In genomic region chr5:181218795-181219124, GRCh38 we compare ENCODE assay signal across 9 cellular contexts. TPM values are rescaled to one million over a fixed set of nuclear protein-coding genes. Genes with fewer than 3 reads are reported as not detected.
DNase-seq lines count a peak whose midpoint lies in the region; TF ChIP-seq lines count a peak whose summit lies in the region.
"Had no signal": no experiment of that assay in that cellular context is flagged by ENCODE, and none has a peak within 500 bp of the region (broad histone marks: within the 10 kb centered on the region; RNA-seq: fewer than 3 reads in every experiment).

No MANE protein-coding gene starts in this region.

- H3K36me3 ChIP-seq in OCI-LY1 (ENCODE audit: insufficient read depth, low read length) (no peaks in the 10 kb centered on the region), duodenal mucosa (ENCODE audit: control insufficient read depth in 1 of 2, insufficient read depth in 2 of 2, low read length in 2 of 2) (no peaks in the 10 kb centered on the region), osteoblast (ENCODE audit: insufficient read depth, low read length) (no peaks in the 10 kb centered on the region)

- peak overlapping the region; percentile 68 for H3K4me3 Mint-ChIP-seq in Calu3 (ENCODE audit: low read depth, unreplicated experiment)

- DNase-seq in Calu3 (no peak), osteoblast (ENCODE audit: insufficient read length, low spot score, missing footprints) (peak; percentile 59), SW 1271 (lab: John Stamatoyannopoulos, UW) (no peak), GM19238 (ENCODE audit: insufficient read length, low spot score) (no peak), GM03348 (ENCODE audit: low spot score) (no peak), HuH-7.5 (ENCODE audit: low spot score) (no peak)
- DNase-seq: stimulated activated naive CD4-positive, alpha-beta T cell treated with Interleukin-2 at 50 U/mL for 16 hours had no signal

- no peak for TF ChIP-seq CTCF in Calu3 (IDR thresholded peaks at IDR 0.05; ENCODE audit: unreplicated experiment)
- no peak for TF ChIP-seq CTCF in OCI-LY1 (IDR thresholded peaks at IDR 0.05; ENCODE audit: low read length)
- TF ChIP-seq CTCF in osteoblast (IDR thresholded peaks at IDR 0.05; ENCODE audit: extremely low read depth, low read depth, low read length), result no peak

- H3K4me2 ChIP-seq in OCI-LY1 (ENCODE audit: low read length) (peak overlapping the region; percentile 85), osteoblast (ENCODE audit: insufficient read depth, low read length) (peak overlapping the region; percentile 77)

- H3K27me3 Mint-ChIP-seq in Calu3 (ENCODE audit: unreplicated experiment), result peaks cover 5% of the 10 kb centered on the region

- CTCF ChIA-PET in Calu3 (lab: Charles Lee), result no interaction called here

- H3K9me3 ChIP-seq in OCI-LY1 (ENCODE audit: low read length) (no peaks in the 10 kb centered on the region), duodenal mucosa (ENCODE audit: control insufficient read depth in 1 of 2, low read length in 2 of 2) (no peaks in the 10 kb centered on the region), osteoblast (ENCODE audit: low read depth, low read length) (no peaks in the 10 kb centered on the region)

- H3K36me3 Mint-ChIP-seq in Calu3 (ENCODE audit: insufficient read depth, unreplicated experiment), result peaks cover 64% of the 10 kb centered on the region

- H3K27ac Mint-ChIP-seq in Calu3 (ENCODE audit: unreplicated experiment), result peak overlapping the region; percentile 91

- peak overlapping the region; percentile 68 for H3K27ac ChIP-seq in OCI-LY1 (ENCODE audit: low read depth, low read length, poor library complexity, severe bottlenecking)
- H3K27ac ChIP-seq in duodenal mucosa (ENCODE audit: low read depth, low read length), result no peak overlapping the region
- H3K27ac ChIP-seq in osteoblast (ENCODE audit: low read depth, low read length), result no peak overlapping the region

- H3K9ac ChIP-seq in OCI-LY1 (ENCODE audit: low read length), result peak overlapping the region; percentile 9; the same call in 1 of the 2 replicates
- H3K9ac ChIP-seq in duodenal mucosa (ENCODE audit: low read depth in 1 of 2, low read length in 2 of 2), result no peak overlapping the region

- peak overlapping the region; percentile 64 for H3K4me3 ChIP-seq in OCI-LY1 (ENCODE audit: low read depth, low read length, poor library complexity, severe bottlenecking)
- peak overlapping the region; percentile 66 to 83 for H3K4me3 ChIP-seq in duodenal mucosa (ENCODE audit: low read depth in 1 of 2, low read length in 2 of 2)
- H3K4me3 ChIP-seq in osteoblast (ENCODE audit: insufficient read depth, low read length), result peak overlapping the region; percentile 66

- H3K4me1 ChIP-seq in OCI-LY1 (ENCODE audit: insufficient read depth, low read length, severe bottlenecking), result peaks cover 37% of the 10 kb centered on the region
- H3K4me1 ChIP-seq in duodenal mucosa (ENCODE audit: control insufficient read depth in 1 of 2, insufficient read depth in 2 of 2, low read length in 2 of 2), result peaks cover 17 to 28% of the 10 kb centered on the region in 2 donors
- H3K4me1 ChIP-seq in osteoblast (ENCODE audit: insufficient read depth, low read length), result peaks cover 17% of the 10 kb centered on the region

- H3K27me3 ChIP-seq in OCI-LY1 (ENCODE audit: insufficient read depth, low read length), result no peaks in the 10 kb centered on the region
- H3K27me3 ChIP-seq in duodenal mucosa (ENCODE audit: control insufficient read depth in 1 of 2, insufficient read depth in 2 of 2, low read length in 2 of 2), result peaks cover 4 to 6% of the 10 kb centered on the region in 2 donors
- H3K27me3 ChIP-seq in osteoblast (ENCODE audit: insufficient read depth, low read length), result no peaks in the 10 kb centered on the region

- intact Hi-C loops in Calu3 (cut with micrococcal nuclease; ENCODE audit: unreplicated experiment), result loop anchor here (1.0 kb wide), 1 partner anchor 11 kb away; no protein-coding TSS in a partner anchor

- no peaks in the 10 kb centered on the region for H4K20me1 ChIP-seq in OCI-LY1 (ENCODE audit: insufficient read depth, low read length)
- no peaks in the 10 kb centered on the region for H4K20me1 ChIP-seq in osteoblast (ENCODE audit: insufficient read depth, low read length)

- H3F3A ChIP-seq in OCI-LY1 (ENCODE audit: insufficient read depth, low read length), result 0 out of 2 replicates have a peak, but pooled peaks cover 12% of the 10 kb centered on the region

- H3K9me3 Mint-ChIP-seq in Calu3 (ENCODE audit: low read depth, unreplicated experiment), result no peaks in the 10 kb centered on the region

- peaks cover 49% of the 10 kb centered on the region for H3K4me1 Mint-ChIP-seq in Calu3 (ENCODE audit: low read depth, unreplicated experiment)

- H2AFZ ChIP-seq in OCI-LY1 (ENCODE audit: low read length) (0 out of 2 replicates have a peak overlapping the region, but pooled peaks have one; percentile 72), osteoblast (ENCODE audit: low read length) (peak overlapping the region; percentile 88)

- H3K9me2 ChIP-seq in OCI-LY1 (ENCODE audit: low read depth, low read length), result no peaks in the 10 kb centered on the region

- H3K79me2 ChIP-seq in OCI-LY1 (ENCODE audit: insufficient read depth, low read length) (no peaks in the 10 kb centered on the region), osteoblast (ENCODE audit: insufficient read depth, low read length) (peaks cover 2% of the 10 kb centered on the region)

- BruUV-seq in Calu3 (replicated peaks; lab: Mats Ljungman, UMichigan), result no TSS peak

RNA-seq across cellular contexts. Expression of gene TRIM41, which starts 4.3 kb away (rescaled TPM):
- total RNA-seq in Calu3 (2022) (33.5 and 34.2 TPM in 2 replicates), osteoblast (12.4 and 15.9 TPM in 2 replicates)

RNA-seq across cellular contexts. Expression of gene TRIM7, which starts 13.8 kb away (rescaled TPM):
- total RNA-seq in Calu3 (2022), result 1.8 and 2.4 TPM in 2 replicates
- total RNA-seq in osteoblast, result 0.29 and 0.72 TPM in 2 replicates

RNA-seq across cellular contexts. Expression of gene RACK1, which starts 24.9 kb away (rescaled TPM):
- 1,679 and 1,946 TPM in 2 replicates for total RNA-seq in Calu3 (2022)
- 3,800 and 4,007 TPM in 2 replicates for total RNA-seq in osteoblast

RNA-seq across cellular contexts. Expression of gene TRIM52, which starts 42.2 kb away (rescaled TPM):
- total RNA-seq in Calu3 (2022) (14.8 and 14.9 TPM in 2 replicates), osteoblast (6.8 and 7.2 TPM in 2 replicates)
